In genomic region chr2:61645911-61646310, GRCh38 we compare ENCODE assay signal across 13 cellular contexts.
DNase-seq lines count a peak whose midpoint lies in the region; FAIRE-seq and TF ChIP-seq lines count a peak whose summit lies in the region.
"Had no signal": no experiment of that assay in that cellular context is flagged by ENCODE, and none has a peak within 500 bp of the region (broad histone marks: within the 10 kb centered on the region; RNA-seq: fewer than 3 reads in every experiment).

No MANE protein-coding gene starts in this region.

- DNase-seq in Daoy (ENCODE audit: low read depth) (peak; percentile 52), RCC 7860 (ENCODE audit: low spot score) (peak; percentile 43), dedifferentiated amniotic fluid mesenchymal stem cell (ENCODE audit: extremely low spot score) (peak; percentile 70), osteocyte (ENCODE audit: extremely low spot score, unreplicated experiment) (no peak), NCI-H2171 (lab: John Stamatoyannopoulos, UW) (no peak), HEK293T (ENCODE audit: extremely low spot score) (no peak)
- no peak for DNase-seq in activated naive CD4-positive, alpha-beta T cell (lab: John Stamatoyannopoulos, UW)
- DNase-seq in activated T-helper 1 cell treated with anti-CD3 and anti-CD28 coated beads, Interleukin-12 subunit alpha, Interleukin-12 subunit beta, Interleukin-2, Interleukin-4 antibody, amounts not matched to agents 30 ng/mL and 10 ng/mL and 1 ng/mL, durations not matched to agents 14 hours and 24 hours and 36 hours (ENCODE audit: low spot score) = no peak
- DNase-seq: activated naive CD4-positive, alpha-beta T cell treated with anti-CD3 and anti-CD28 coated beads for 36 hours; MG63; SIG-M5; stimulated activated CD4-positive, alpha-beta T cell treated with anti-CD3 and anti-CD28 coated beads, Interleukin-4, amount 100 ng/mL, for 24 hours had no signal

- POLR2A ChIA-PET in HEK293T (lab: Yijun Ruan, JAX) = no interaction called here

- H3K9me3 Mint-ChIP-seq in osteocyte (ENCODE audit: unreplicated experiment) = peaks cover 5% of the 10 kb centered on the region
- H3K9me3 Mint-ChIP-seq in activated T-helper 1 cell treated with anti-CD3 and anti-CD28 coated beads, Interleukin-12 subunit alpha, Interleukin-12 subunit beta, Interleukin-2, Interleukin-4 antibody, amounts not matched to agents 30 ng/mL and 10 ng/mL and 1 ng/mL, durations not matched to agents 14 hours and 24 hours and 36 hours = no peaks in the 10 kb centered on the region

- CTCF ChIA-PET in HEK293T (lab: Yijun Ruan, JAX) = no interaction called here

- TF ChIP-seq CTCF in osteocyte (IDR thresholded peaks at IDR 0.05) = no peak

- peaks cover 6% of the 10 kb centered on the region for H3K4me1 Mint-ChIP-seq in osteocyte (ENCODE audit: unreplicated experiment)
- no peaks in the 10 kb centered on the region for H3K4me1 Mint-ChIP-seq in activated T-helper 1 cell treated with anti-CD3 and anti-CD28 coated beads, Interleukin-12 subunit alpha, Interleukin-12 subunit beta, Interleukin-2, Interleukin-4 antibody, amounts not matched to agents 30 ng/mL and 10 ng/mL and 1 ng/mL, durations not matched to agents 14 hours and 24 hours and 36 hours (ENCODE audit: low read depth)
- H3K4me1 Mint-ChIP-seq: stimulated activated effector memory CD8-positive, alpha-beta T cell treated with anti-CD3 and anti-CD28 coated beads, Interleukin-12 subunit alpha, Interleukin-12 subunit beta, amount 100 ng/mL, for 72 hours had no signal

- H3K27me3 Mint-ChIP-seq in osteocyte (ENCODE audit: unreplicated experiment) = no peaks in the 10 kb centered on the region
- no peaks in the 10 kb centered on the region for H3K27me3 Mint-ChIP-seq in activated T-helper 1 cell treated with anti-CD3 and anti-CD28 coated beads, Interleukin-12 subunit alpha, Interleukin-12 subunit beta, Interleukin-2, Interleukin-4 antibody, amounts not matched to agents 30 ng/mL and 10 ng/mL and 1 ng/mL, durations not matched to agents 14 hours and 24 hours and 36 hours (ENCODE audit: insufficient read depth)

- FAIRE-seq in RCC 7860 (lab: Jason Lieb, UNC) = peak; percentile 62

- no peaks in the 10 kb centered on the region for H3K36me3 Mint-ChIP-seq in osteocyte (ENCODE audit: unreplicated experiment)
- H3K36me3 Mint-ChIP-seq in activated T-helper 1 cell treated with anti-CD3 and anti-CD28 coated beads, Interleukin-12 subunit alpha, Interleukin-12 subunit beta, Interleukin-2, Interleukin-4 antibody, amounts not matched to agents 30 ng/mL and 10 ng/mL and 1 ng/mL, durations not matched to agents 14 hours and 24 hours and 36 hours (ENCODE audit: low read depth) = no peaks in the 10 kb centered on the region
- H3K36me3 Mint-ChIP-seq: stimulated activated effector memory CD8-positive, alpha-beta T cell treated with anti-CD3 and anti-CD28 coated beads, Interleukin-12 subunit alpha, Interleukin-12 subunit beta, amount 100 ng/mL, for 72 hours had no signal

- intact Hi-C loops in activated T-helper 1 cell treated with anti-CD3 and anti-CD28 coated beads, Interleukin-12 subunit alpha, Interleukin-12 subunit beta, Interleukin-2, Interleukin-4 antibody, amounts not matched to agents 30 ng/mL and 10 ng/mL and 1 ng/mL, durations not matched to agents 14 hours and 24 hours and 36 hours (cut with micrococcal nuclease) = no loop called here

- peak overlapping the region; percentile 60 for H3K27ac Mint-ChIP-seq in osteocyte (ENCODE audit: unreplicated experiment)
- H3K27ac Mint-ChIP-seq in activated T-helper 1 cell treated with anti-CD3 and anti-CD28 coated beads, Interleukin-12 subunit alpha, Interleukin-12 subunit beta, Interleukin-2, Interleukin-4 antibody, amounts not matched to agents 30 ng/mL and 10 ng/mL and 1 ng/mL, durations not matched to agents 14 hours and 24 hours and 36 hours = no peak overlapping the region
- H3K27ac Mint-ChIP-seq: activated naive CD4-positive, alpha-beta T cell treated with anti-CD3 and anti-CD28 coated beads for 36 hours; stimulated activated effector memory CD8-positive, alpha-beta T cell treated with anti-CD3 and anti-CD28 coated beads, Interleukin-12 subunit alpha, Interleukin-12 subunit beta, amount 100 ng/mL, for 72 hours had no signal

- no peak overlapping the region for H3K4me3 Mint-ChIP-seq in osteocyte (ENCODE audit: unreplicated experiment)
- H3K4me3 Mint-ChIP-seq in activated T-helper 1 cell treated with anti-CD3 and anti-CD28 coated beads, Interleukin-12 subunit alpha, Interleukin-12 subunit beta, Interleukin-2, Interleukin-4 antibody, amounts not matched to agents 30 ng/mL and 10 ng/mL and 1 ng/mL, durations not matched to agents 14 hours and 24 hours and 36 hours = no peak overlapping the region
- H3K4me3 Mint-ChIP-seq: activated naive CD4-positive, alpha-beta T cell treated with anti-CD3 and anti-CD28 coated beads for 36 hours; stimulated activated effector memory CD8-positive, alpha-beta T cell treated with anti-CD3 and anti-CD28 coated beads, Interleukin-12 subunit alpha, Interleukin-12 subunit beta, amount 100 ng/mL, for 72 hours had no signal

TF ChIP-seq in HEK293T, 16 proteins besides CTCF, POLR2A, EP300 and RAD21:
- no peak for TF ChIP-seq LEF1 (IDR thresholded peaks at IDR 0.05; ENCODE audit: borderline replicate concordance)
- no peak for TF ChIP-seq CTBP1 (IDR thresholded peaks at IDR 0.05; ENCODE audit: borderline replicate concordance)
- TF ChIP-seq FOXA1 (IDR thresholded peaks at IDR 0.05) = no peak
- TF ChIP-seq HDGF (IDR thresholded peaks at IDR 0.05; ENCODE audit: borderline replicate concordance) = no peak
- TF ChIP-seq BHLHE40 (IDR thresholded peaks at IDR 0.05; ENCODE audit: borderline replicate concordance) = no peak
- no peak for TF ChIP-seq SUZ12 (IDR thresholded peaks at IDR 0.05)
- TF ChIP-seq SP1 (IDR thresholded peaks at IDR 0.05) = no peak
- TF ChIP-seq ARNT (IDR thresholded peaks at IDR 0.05) = no peak
- no peak for TF ChIP-seq FOXK2 (IDR thresholded peaks at IDR 0.05)
- no peak for TF ChIP-seq L3MBTL2 (conservative IDR thresholded peaks at IDR 0.05)
- TF ChIP-seq PKNOX1 (IDR thresholded peaks at IDR 0.05) = no peak
- no peak for TF ChIP-seq ZNF384 (IDR thresholded peaks at IDR 0.05)
- no peak for TF ChIP-seq FOXM1 (IDR thresholded peaks at IDR 0.05; ENCODE audit: borderline replicate concordance)
- TF ChIP-seq TARDBP (IDR thresholded peaks at IDR 0.05) = no peak
- no peak for TF ChIP-seq ELF4 (IDR thresholded peaks at IDR 0.05)
- no peak for TF ChIP-seq NFRKB (IDR thresholded peaks at IDR 0.05)

Comparison
In these comparisons a context has a peak if more than half of its experiments do, and no peak if none do; other contexts are left out.
1. DNase-seq: peak in Daoy (single experiment), RCC 7860 (single experiment) and dedifferentiated amniotic fluid mesenchymal stem cell (single experiment); none in osteocyte (single experiment), NCI-H2171 (single experiment), activated naive CD4-positive, alpha-beta T cell (0 of 4), activated T-helper 1 cell treated with anti-CD3 and anti-CD28 coated beads, Interleukin-12 subunit alpha, Interleukin-12 subunit beta, Interleukin-2, Interleukin-4 antibody, amounts not matched to agents 30 ng/mL and 10 ng/mL and 1 ng/mL, durations not matched to agents 14 hours and 24 hours and 36 hours (single experiment) and HEK293T (single experiment).